ENCODE assay signal across 8 cellular contexts in genomic region chr15:97904196-97904572, GRCh38. TPM values are rescaled to one million over a fixed set of nuclear protein-coding genes. Genes with fewer than 3 reads are reported as not detected.
A peak's percentile ranks its signal among the peaks of the same experiment; 100 is the strongest.
DNase-seq lines count a peak whose midpoint lies in the region; ATAC-seq and TF ChIP-seq lines count a peak whose summit lies in the region.

No MANE protein-coding gene starts in this region.

- TF ChIP-seq CTCF in AG09319 (IDR thresholded peaks at IDR 0.05; ENCODE audit: low read depth, low read length) (peak; percentile 79), right atrium auricular region (IDR thresholded peaks at IDR 0.05) (peak; percentile 38 to 82)

- H3K27me3 ChIP-seq in right atrium auricular region: no peaks in the 10 kb centered on the region

- no peak overlapping the region for H3K27ac ChIP-seq in right atrium auricular region

- peak; percentile 24 for DNase-seq in AG09319 (ENCODE audit: extremely low read depth, low read depth)
- DNase-seq in NCI-H345 (lab: John Stamatoyannopoulos, UW): peak; percentile 65
- peak; percentile 41 for DNase-seq in amniotic epithelial cell (ENCODE audit: low read depth)
- no peak for DNase-seq in right atrium auricular region (ENCODE audit: low spot score)
- DNase-seq in retina: peak; percentile 88
- no peak for DNase-seq in GM19238 (ENCODE audit: insufficient read length, low spot score)

- peaks cover 0 to 9% of the 10 kb centered on the region in 2 donors for H3K4me1 ChIP-seq in right atrium auricular region

- no peaks in the 10 kb centered on the region for H3K9me3 ChIP-seq in right atrium auricular region

- no peaks in the 10 kb centered on the region for H3K36me3 ChIP-seq in right atrium auricular region

- ATAC-seq in GM18907 (IDR thresholded peaks at IDR 0.05; ENCODE audit: unreplicated experiment) (peak; percentile 68), GM21529 (IDR thresholded peaks at IDR 0.05; ENCODE audit: unreplicated experiment) (no peak)

- H3K4me3 ChIP-seq in right atrium auricular region: no peak overlapping the region

RNA-seq across cellular contexts. Expression of gene ARRDC4, which starts 56.3 kb away (rescaled TPM):
- total RNA-seq in right atrium auricular region: 10 to 100 TPM; 17.2 to 34.9 TPM

Comparison
In these comparisons a context has a peak if more than half of its experiments do, and no peak if none do; other contexts are left out.
1. DNase-seq: peak in AG09319 (single experiment), NCI-H345 (single experiment), amniotic epithelial cell (single experiment) and retina (single experiment); none in right atrium auricular region (single experiment) and GM19238 (single experiment).